Comparison of ENCODE assay signal across 7 cellular contexts in genomic region chr20:49184084-49184501, GRCh38. TPM values are rescaled to one million over a fixed set of nuclear protein-coding genes. Genes with fewer than 3 reads are reported as not detected.
DNase-seq lines count a peak whose midpoint lies in the region; ATAC-seq and TF ChIP-seq lines count a peak whose summit lies in the region.
"Not testable (repeated sequence)": the region's sequence is repeated elsewhere in the genome, so short reads cannot be mapped to it uniquely, and the experiment has no call there.

No MANE protein-coding gene starts in this region.

- H3K4me3 Mint-ChIP-seq in CD8-positive, alpha-beta memory T cell: peak overlapping the region in 5 of 7 donors; percentile 24 to 98 (median 41)
- H3K4me3 Mint-ChIP-seq in activated CD4-positive, alpha-beta T cell treated with anti-CD3 and anti-CD28 coated beads, Interleukin-2, amount 10 ng/mL, durations not matched to agents 24 days and 14 days; activated naive CD8-positive, alpha-beta T cell treated with anti-CD3 and anti-CD28 coated beads for 36 hours: not testable (repeated sequence)
- H3K4me3 Mint-ChIP-seq in neural crest cell: peak overlapping the region; percentile 66
- peak overlapping the region; percentile 56 to 87 for H3K4me3 Mint-ChIP-seq in stimulated activated naive CD8-positive, alpha-beta T cell treated with anti-CD3 and anti-CD28 coated beads, Interleukin-15, amount 100 ng/mL, for 72 hours

- peaks cover 21% of the 10 kb centered on the region for H4K20me1 ChIP-seq in Karpas-422 (ENCODE audit: insufficient read depth, low read depth, low read length)

- peaks cover 67 to 81% (median 78%) of the 10 kb centered on the region in 3 donors for H3K4me1 Mint-ChIP-seq in CD8-positive, alpha-beta memory T cell
- H3K4me1 Mint-ChIP-seq in activated CD4-positive, alpha-beta T cell treated with anti-CD3 and anti-CD28 coated beads, Interleukin-2, amount 10 ng/mL, durations not matched to agents 24 days and 14 days: peaks cover 63% of the 10 kb centered on the region
- peaks cover 66% of the 10 kb centered on the region for H3K4me1 Mint-ChIP-seq in activated naive CD8-positive, alpha-beta T cell treated with anti-CD3 and anti-CD28 coated beads for 36 hours
- peaks cover 70% of the 10 kb centered on the region for H3K4me1 Mint-ChIP-seq in neural crest cell
- peaks cover 67% of the 10 kb centered on the region for H3K4me1 Mint-ChIP-seq in stimulated activated naive CD8-positive, alpha-beta T cell treated with anti-CD3 and anti-CD28 coated beads, Interleukin-15, amount 100 ng/mL, for 72 hours

- H3K36me3 ChIP-seq in CD8-positive, alpha-beta memory T cell (ENCODE audit: insufficient read depth, low read length); Karpas-422 (ENCODE audit: insufficient read depth, low read length); liver (ENCODE audit: control insufficient read depth in 4 of 4, insufficient read depth in 3 of 4, low read depth in 1 of 4, low read length in 3 of 4): not testable (repeated sequence)

- H3K9me3 Mint-ChIP-seq in CD8-positive, alpha-beta memory T cell; activated CD4-positive, alpha-beta T cell treated with anti-CD3 and anti-CD28 coated beads, Interleukin-2, amount 10 ng/mL, durations not matched to agents 24 days and 14 days; activated naive CD8-positive, alpha-beta T cell treated with anti-CD3 and anti-CD28 coated beads for 36 hours; neural crest cell; stimulated activated naive CD8-positive, alpha-beta T cell treated with anti-CD3 and anti-CD28 coated beads, Interleukin-15, amount 100 ng/mL, for 72 hours: not testable (repeated sequence)

- CTCF ChIA-PET in CD8-positive, alpha-beta memory T cell (lab: Charles Lee): interaction anchor here (2.4 kb wide), 1 partner anchor 33 kb away, joined by 7 read pairs; no protein-coding TSS in a partner anchor

- not testable (repeated sequence) for TF ChIP-seq CTCF in liver (IDR thresholded peaks at IDR 0.05; ENCODE audit: low read depth, low read length, missing input control); neural crest cell (conservative IDR thresholded peaks at IDR 0.05)

- H3K4me2 ChIP-seq in Karpas-422 (ENCODE audit: low read depth, low read length, poor library complexity, severe bottlenecking): peak overlapping the region; percentile 83

- H3K79me2 ChIP-seq in Karpas-422 (ENCODE audit: low read length): peaks cover 87% of the 10 kb centered on the region

- peaks cover 0 to 33% (median 10%) of the 10 kb centered on the region in 3 donors for H3K36me3 Mint-ChIP-seq in CD8-positive, alpha-beta memory T cell
- peaks cover 24% of the 10 kb centered on the region for H3K36me3 Mint-ChIP-seq in activated CD4-positive, alpha-beta T cell treated with anti-CD3 and anti-CD28 coated beads, Interleukin-2, amount 10 ng/mL, durations not matched to agents 24 days and 14 days (ENCODE audit: low read depth)
- H3K36me3 Mint-ChIP-seq in activated naive CD8-positive, alpha-beta T cell treated with anti-CD3 and anti-CD28 coated beads for 36 hours: peaks cover 29% of the 10 kb centered on the region
- H3K36me3 Mint-ChIP-seq in neural crest cell (ENCODE audit: low read depth): not testable (repeated sequence)

- not testable (repeated sequence) for TF ChIP-seq RAD21 in liver (IDR thresholded peaks at IDR 0.05)

- H3K27me3 Mint-ChIP-seq in CD8-positive, alpha-beta memory T cell; activated CD4-positive, alpha-beta T cell treated with anti-CD3 and anti-CD28 coated beads, Interleukin-2, amount 10 ng/mL, durations not matched to agents 24 days and 14 days; activated naive CD8-positive, alpha-beta T cell treated with anti-CD3 and anti-CD28 coated beads for 36 hours; neural crest cell (ENCODE audit: low read depth); stimulated activated naive CD8-positive, alpha-beta T cell treated with anti-CD3 and anti-CD28 coated beads, Interleukin-15, amount 100 ng/mL, for 72 hours: not testable (repeated sequence)

- H2AFZ ChIP-seq in Karpas-422 (ENCODE audit: low read length): not testable (repeated sequence)

- H3K27ac Mint-ChIP-seq in CD8-positive, alpha-beta memory T cell; neural crest cell (ENCODE audit: unreplicated experiment); stimulated activated naive CD8-positive, alpha-beta T cell treated with anti-CD3 and anti-CD28 coated beads, Interleukin-15, amount 100 ng/mL, for 72 hours: not testable (repeated sequence)
- H3K27ac Mint-ChIP-seq in activated CD4-positive, alpha-beta T cell treated with anti-CD3 and anti-CD28 coated beads, Interleukin-2, amount 10 ng/mL, durations not matched to agents 24 days and 14 days: peak overlapping the region; percentile 53
- H3K27ac Mint-ChIP-seq in activated naive CD8-positive, alpha-beta T cell treated with anti-CD3 and anti-CD28 coated beads for 36 hours: peak overlapping the region; percentile 10

- not testable (repeated sequence) for H3K4me3 ChIP-seq in CD8-positive, alpha-beta memory T cell (ENCODE audit: low read length); Karpas-422 (ENCODE audit: low read length)
- H3K4me3 ChIP-seq in liver (ENCODE audit: low read depth in 1 of 3, low read length in 3 of 3): peak overlapping the region in 1 of 3 donors; percentile 11

- DNase-seq in CD8-positive, alpha-beta memory T cell; activated CD4-positive, alpha-beta T cell treated with anti-CD3 and anti-CD28 coated beads, Interleukin-2, amount 10 ng/mL, durations not matched to agents 24 days and 14 days; activated naive CD8-positive, alpha-beta T cell treated with anti-CD3 and anti-CD28 coated beads for 36 hours; neural crest cell (ENCODE audit: low read depth, low spot score); stimulated activated naive CD8-positive, alpha-beta T cell treated with anti-CD3 and anti-CD28 coated beads, Interleukin-15, amount 100 ng/mL, for 72 hours: not testable (repeated sequence)
- DNase-seq in Karpas-422: peak; percentile 20

- H3K9me2 ChIP-seq in Karpas-422 (replicated peaks; ENCODE audit: insufficient read depth, low read length): not testable (repeated sequence)

- 47% methylated on average over 5 of the region's 5 CpGs for WGBS in liver

- intact Hi-C loops in activated CD4-positive, alpha-beta T cell treated with anti-CD3 and anti-CD28 coated beads, Interleukin-2, amount 10 ng/mL, durations not matched to agents 24 days and 14 days (cut with micrococcal nuclease): not testable (repeated sequence)

- H3K27me3 ChIP-seq in CD8-positive, alpha-beta memory T cell (ENCODE audit: insufficient read depth, low read length, poor library complexity, severe bottlenecking); Karpas-422 (ENCODE audit: low read length); liver (ENCODE audit: control insufficient read depth in 4 of 4, insufficient read depth in 4 of 4, low read length in 3 of 4): not testable (repeated sequence)

- POLR2A ChIA-PET in CD8-positive, alpha-beta memory T cell (lab: Charles Lee): not testable (repeated sequence)

- H3K9me3 ChIP-seq in CD8-positive, alpha-beta memory T cell (ENCODE audit: low read length); Karpas-422 (ENCODE audit: low read length); liver (ENCODE audit: control insufficient read depth in 4 of 4, low read length in 3 of 4): not testable (repeated sequence)

- H3K4me1 ChIP-seq in CD8-positive, alpha-beta memory T cell (ENCODE audit: insufficient read depth, low read length): peaks cover 50% of the 10 kb centered on the region
- peaks cover 70% of the 10 kb centered on the region for H3K4me1 ChIP-seq in Karpas-422 (ENCODE audit: low read length)
- H3K4me1 ChIP-seq in liver (ENCODE audit: control insufficient read depth in 4 of 4, insufficient read depth in 4 of 4, low read length in 3 of 4): peaks cover 18 to 52% (median 28%) of the 10 kb centered on the region in 4 donors

- ATAC-seq in stimulated activated naive CD8-positive, alpha-beta T cell treated with anti-CD3 and anti-CD28 coated beads, Interleukin-15, amount 100 ng/mL, for 72 hours: not testable (repeated sequence)

- not testable (repeated sequence) for H3K9ac ChIP-seq in Karpas-422 (ENCODE audit: low read length)
- H3K9ac ChIP-seq in liver (ENCODE audit: low read depth in 1 of 2, low read length in 2 of 2): peak overlapping the region in 1 of 2 donors; percentile 85

- H3K27ac ChIP-seq in CD8-positive, alpha-beta memory T cell (ENCODE audit: low read depth, low read length); Karpas-422 (ENCODE audit: low read length): not testable (repeated sequence)
- peak overlapping the region; percentile 36 to 84 for H3K27ac ChIP-seq in liver (ENCODE audit: low read depth in 1 of 2, low read length in 2 of 2)

RNA-seq across cellular contexts. Expression of gene STAU1, which starts 4.0 kb away (rescaled TPM):
- total RNA-seq in CD8-positive, alpha-beta memory T cell: 10 to 100 TPM; 76.8 to 77.6 TPM
- polyA plus RNA-seq in CD8-positive, alpha-beta memory T cell: 40.5 TPM
- 30.6 and 34.0 TPM in 2 replicates for total RNA-seq in Karpas-422 (2014; rRNA removed; shearing (Covaris generic); ENCODE audit: low replicate concordance)
- total RNA-seq in activated CD4-positive, alpha-beta T cell treated with anti-CD3 and anti-CD28 coated beads, Interleukin-2, amount 10 ng/mL, durations not matched to agents 24 days and 14 days: 73.5 and 73.7 TPM in 2 replicates
- 10 to 100 TPM; 72.6 TPM for total RNA-seq in activated naive CD8-positive, alpha-beta T cell treated with anti-CD3 and anti-CD28 coated beads for 36 hours
- total RNA-seq in liver: 10 to 100 TPM; 59.4 to 89.2 TPM
- 10 to 100 TPM; 53.5 to 71.0 TPM for polyA plus RNA-seq in liver
- total RNA-seq in neural crest cell: 102 and 103 TPM in 2 replicates

RNA-seq across cellular contexts. Expression of gene DDX27, which starts 35.1 kb away (rescaled TPM):
- 10 to 100 TPM; 67.3 to 68.7 TPM for total RNA-seq in CD8-positive, alpha-beta memory T cell
- polyA plus RNA-seq in CD8-positive, alpha-beta memory T cell: 50.1 TPM
- total RNA-seq in Karpas-422 (2014; rRNA removed; shearing (Covaris generic); ENCODE audit: low replicate concordance): 34.5 and 43.7 TPM in 2 replicates
- total RNA-seq in activated CD4-positive, alpha-beta T cell treated with anti-CD3 and anti-CD28 coated beads, Interleukin-2, amount 10 ng/mL, durations not matched to agents 24 days and 14 days: 56.5 and 56.9 TPM in 2 replicates
- 10 to 100 TPM; 65.4 to 67.6 TPM for total RNA-seq in activated naive CD8-positive, alpha-beta T cell treated with anti-CD3 and anti-CD28 coated beads for 36 hours
- total RNA-seq in liver (10 to 100 TPM; 13.8 to 16.0 TPM), neural crest cell (33.2 and 34.3 TPM in 2 replicates)
- 10 to 100 TPM in 1 of 2 donors, 1 to 10 TPM in 1; 8.8 to 12.1 TPM for polyA plus RNA-seq in liver
